Comparison of ENCODE assay signal across 24 cellular contexts in the genomic region with DNA sequence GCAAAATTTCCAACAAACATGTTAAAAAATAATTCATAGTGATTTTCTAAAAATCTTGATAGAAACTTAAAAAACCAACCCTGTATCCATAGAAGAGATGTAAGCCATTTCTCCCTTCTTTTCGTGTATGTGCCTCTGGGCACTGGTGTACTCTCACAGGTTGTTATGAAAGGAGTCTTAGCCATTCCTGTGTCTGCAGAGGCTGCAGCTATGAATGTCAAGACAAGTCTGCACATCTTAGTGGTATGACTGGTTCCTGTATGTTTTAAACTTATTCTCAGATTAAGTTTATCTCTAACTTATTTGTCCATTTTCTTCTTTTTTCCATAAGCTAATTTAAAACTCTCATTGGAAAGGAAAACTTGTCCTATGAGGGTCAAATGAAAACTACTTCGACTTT.
"Had no signal": no experiment of that assay in that cellular context is flagged by ENCODE, and none has a peak within 500 bp of the region (broad histone marks: within the 10 kb centered on the region; RNA-seq: fewer than 3 reads in every experiment).

No MANE protein-coding gene starts in this region.

- DNase-seq: activated CD4-positive, alpha-beta memory T cell treated with anti-CD3 and anti-CD28 coated beads, Interleukin-2, amount 10 ng/mL, durations not matched to agents 7 days and 5 days; activated CD4-positive, alpha-beta T cell treated with anti-CD3 and anti-CD28 coated beads, Interleukin-2, amount 10 ng/mL, durations not matched to agents 7 days and 5 days; activated CD4-positive, CD25-positive, alpha-beta regulatory T cell; activated CD8-positive, alpha-beta memory T cell treated with anti-CD3 and anti-CD28 coated beads, Interleukin-2, amount 50 U/mL, for 48 hours; activated naive CD4-positive, alpha-beta T cell treated with anti-CD3 and anti-CD28 coated beads, Interleukin-2, amount 50 U/mL, for 16 hours; activated naive CD8-positive, alpha-beta T cell treated with anti-CD3 and anti-CD28 coated beads, Interleukin-2, amount 10 ng/mL, durations not matched to agents 7 days and 5 days; activated T-cell treated with anti-CD3 and anti-CD28 coated beads, Interleukin-2, amount 50 U/mL, for 1 hour; adrenal gland; anterior cingulate cortex; central memory CD4-positive, alpha-beta T cell; MM.1S; NCI-H1105; NCI-H1436; NCI-H1694 treated with DMSO at 0.1 percent for 48 hours; NCI-H2029 treated with DMSO at 0.1 percent for 48 hours; NCI-H345; NCI-H510A; NCI-H526 treated with DMSO at 0.1 percent for 48 hours; NCI-H82; Right ventricle myocardium superior; SJCRH30; SK-N-SH; T-helper 1 cell had no signal

- H3K4me1 ChIP-seq: adrenal gland, SJCRH30 had no signal

- H3K27ac Mint-ChIP-seq: activated CD4-positive, alpha-beta T cell treated with anti-CD3 and anti-CD28 coated beads, Interleukin-2, amount 10 ng/mL, durations not matched to agents 7 days and 5 days; activated naive CD8-positive, alpha-beta T cell treated with anti-CD3 and anti-CD28 coated beads, Interleukin-2, amount 10 ng/mL, durations not matched to agents 7 days and 5 days had no signal

- H3K9me3 Mint-ChIP-seq: activated CD4-positive, alpha-beta memory T cell treated with anti-CD3 and anti-CD28 coated beads, Interleukin-2, amount 10 ng/mL, durations not matched to agents 7 days and 5 days had no signal

- H3K27me3 Mint-ChIP-seq: activated CD4-positive, alpha-beta memory T cell treated with anti-CD3 and anti-CD28 coated beads, Interleukin-2, amount 10 ng/mL, durations not matched to agents 7 days and 5 days; activated CD4-positive, alpha-beta T cell treated with anti-CD3 and anti-CD28 coated beads, Interleukin-2, amount 10 ng/mL, durations not matched to agents 7 days and 5 days; activated naive CD8-positive, alpha-beta T cell treated with anti-CD3 and anti-CD28 coated beads, Interleukin-2, amount 10 ng/mL, durations not matched to agents 7 days and 5 days had no signal

- H3K27me3 ChIP-seq: adrenal gland, SJCRH30 had no signal

- H3K4me3 Mint-ChIP-seq: activated CD4-positive, alpha-beta memory T cell treated with anti-CD3 and anti-CD28 coated beads, Interleukin-2, amount 10 ng/mL, durations not matched to agents 7 days and 5 days; activated CD4-positive, alpha-beta T cell treated with anti-CD3 and anti-CD28 coated beads, Interleukin-2, amount 10 ng/mL, durations not matched to agents 7 days and 5 days; activated naive CD8-positive, alpha-beta T cell treated with anti-CD3 and anti-CD28 coated beads, Interleukin-2, amount 10 ng/mL, durations not matched to agents 7 days and 5 days had no signal

- H3K4me2 ChIP-seq: SK-N-SH had no signal

- H3K4me3 ChIP-seq: adrenal gland, SJCRH30 had no signal

- H3K9me3 ChIP-seq: adrenal gland, SJCRH30, SK-N-SH had no signal

- H3K9ac ChIP-seq: SK-N-SH had no signal

- H3K27ac ChIP-seq: adrenal gland, SJCRH30, VCaP had no signal

- H3K36me3 ChIP-seq: adrenal gland, SJCRH30 had no signal
